7 cellular contexts compared by ENCODE assay signal in genomic region chr15:41543521-41543870, GRCh38. TPM values are rescaled to one million over a fixed set of nuclear protein-coding genes. Genes with fewer than 3 reads are reported as not detected.
DNase-seq lines count a peak whose midpoint lies in the region; ATAC-seq and TF ChIP-seq lines count a peak whose summit lies in the region.

No MANE protein-coding gene starts in this region.

- H3K27me3 ChIP-seq in iPS DF 6.9 (ENCODE audit: control insufficient read depth, insufficient read depth, low read length): no peaks in the 10 kb centered on the region

- H3K27ac ChIP-seq in iPS DF 6.9 (ENCODE audit: low read length): no peak overlapping the region

- H3K27me3 Mint-ChIP-seq in HFFc6 (ENCODE audit: insufficient read depth): peaks cover 5% of the 10 kb centered on the region; the same call in 1 of the 2 replicates
- no peaks in the 10 kb centered on the region for H3K27me3 Mint-ChIP-seq in activated CD8-positive, alpha-beta T cell treated with anti-CD3 and anti-CD28 coated beads, Interleukin-2, amount 10 ng/mL, durations not matched to agents 7 days and 5 days (ENCODE audit: low read depth)
- H3K27me3 Mint-ChIP-seq in stimulated activated memory B cell treated with anti-CD40 and anti-IgM and Interleukin-4, amounts not matched to agents 10 μg/mL and 1 μg/mL and 100 μg/mL, for 72 hours: no peaks in the 10 kb centered on the region

- peak overlapping the region; percentile 93 for H3K27ac Mint-ChIP-seq in HFFc6
- peak overlapping the region; percentile 91 for H3K27ac Mint-ChIP-seq in activated CD8-positive, alpha-beta T cell treated with anti-CD3 and anti-CD28 coated beads, Interleukin-2, amount 10 ng/mL, durations not matched to agents 7 days and 5 days
- H3K27ac Mint-ChIP-seq in stimulated activated memory B cell treated with anti-CD40 and anti-IgM and Interleukin-4, amounts not matched to agents 10 μg/mL and 1 μg/mL and 100 μg/mL, for 72 hours: peak overlapping the region; percentile 87

- ATAC-seq in activated CD8-positive, alpha-beta T cell treated with anti-CD3 and anti-CD28 coated beads, Interleukin-2, amount 10 ng/mL, durations not matched to agents 7 days and 5 days: no peak
- no peak for ATAC-seq in stimulated activated memory B cell treated with anti-CD40 and anti-IgM and Interleukin-4, amounts not matched to agents 10 μg/mL and 1 μg/mL and 100 μg/mL, for 72 hours

- peak overlapping the region; percentile 97; the same call in 1 of the 2 replicates for H3K4me3 ChIP-seq in iPS DF 6.9 (ENCODE audit: low read length)

- H3K9me3 Mint-ChIP-seq in HFFc6: no peaks in the 10 kb centered on the region
- no peaks in the 10 kb centered on the region for H3K9me3 Mint-ChIP-seq in activated CD8-positive, alpha-beta T cell treated with anti-CD3 and anti-CD28 coated beads, Interleukin-2, amount 10 ng/mL, durations not matched to agents 7 days and 5 days (ENCODE audit: insufficient read depth)
- no peaks in the 10 kb centered on the region for H3K9me3 Mint-ChIP-seq in stimulated activated memory B cell treated with anti-CD40 and anti-IgM and Interleukin-4, amounts not matched to agents 10 μg/mL and 1 μg/mL and 100 μg/mL, for 72 hours

- no peaks in the 10 kb centered on the region for H3K9me3 ChIP-seq in iPS DF 6.9 (ENCODE audit: control insufficient read depth, insufficient read depth, low read length)

- peaks cover 32% of the 10 kb centered on the region for H3K4me1 Mint-ChIP-seq in HFFc6 (ENCODE audit: low read depth)
- H3K4me1 Mint-ChIP-seq in activated CD8-positive, alpha-beta T cell treated with anti-CD3 and anti-CD28 coated beads, Interleukin-2, amount 10 ng/mL, durations not matched to agents 7 days and 5 days (ENCODE audit: low read depth): peaks cover 19% of the 10 kb centered on the region
- peaks cover 17% of the 10 kb centered on the region for H3K4me1 Mint-ChIP-seq in stimulated activated memory B cell treated with anti-CD40 and anti-IgM and Interleukin-4, amounts not matched to agents 10 μg/mL and 1 μg/mL and 100 μg/mL, for 72 hours

- POLR2A ChIA-PET in activated CD8-positive, alpha-beta T cell treated with anti-CD3 and anti-CD28 coated beads, Interleukin-2, amount 10 ng/mL, durations not matched to agents 7 days and 5 days (lab: Charles Lee): interaction anchor here (1.2 to 1.5 kb wide), 2 partner anchors 14 to 117 kb away, joined by 5 to 13 read pairs; partner anchors contain the start of gene MGA

- WGBS in iPS DF 6.9 (ENCODE audit: insufficient coverage, insufficient read length): no CpG with 5 or more reads among the region's 8 CpGs

- H3K36me3 ChIP-seq in iPS DF 6.9 (ENCODE audit: control insufficient read depth, insufficient read depth, low read length): no peaks in the 10 kb centered on the region

- CTCF ChIA-PET in activated CD8-positive, alpha-beta T cell treated with anti-CD3 and anti-CD28 coated beads, Interleukin-2, amount 10 ng/mL, durations not matched to agents 7 days and 5 days (lab: Charles Lee): interaction anchor here (1.7 kb wide), 1 partner anchor 78 kb away, joined by 6 read pairs; no protein-coding TSS in a partner anchor

- DNase-seq in HFFc6 (no peak), iPS DF 6.9 (ENCODE audit: low read depth, low spot score) (no peak), inferior parietal cortex (ENCODE audit: extremely low spot score) (no peak), nucleus accumbens (lab: John Stamatoyannopoulos, UW) (no peak)
- no peak for DNase-seq in activated CD8-positive, alpha-beta T cell treated with anti-CD3 and anti-CD28 coated beads, Interleukin-2, amount 10 ng/mL, durations not matched to agents 7 days and 5 days
- DNase-seq in stimulated activated naive CD4-positive, alpha-beta T cell treated with Interleukin-2 at 50 U/mL for 16 hours (lab: John Stamatoyannopoulos, UW): no peak

- no peaks in the 10 kb centered on the region for H3K4me1 ChIP-seq in iPS DF 6.9 (ENCODE audit: control insufficient read depth, insufficient read depth, low read length)

- H3K4me3 Mint-ChIP-seq in HFFc6: peak overlapping the region; percentile 99
- peak overlapping the region; percentile 98 for H3K4me3 Mint-ChIP-seq in activated CD8-positive, alpha-beta T cell treated with anti-CD3 and anti-CD28 coated beads, Interleukin-2, amount 10 ng/mL, durations not matched to agents 7 days and 5 days
- H3K4me3 Mint-ChIP-seq in stimulated activated memory B cell treated with anti-CD40 and anti-IgM and Interleukin-4, amounts not matched to agents 10 μg/mL and 1 μg/mL and 100 μg/mL, for 72 hours: peak overlapping the region; percentile 95

- no peak for TF ChIP-seq CTCF in HFFc6 (IDR thresholded peaks at IDR 0.05)

- peaks cover 4% of the 10 kb centered on the region; the same call in 1 of the 2 replicates for H3K36me3 Mint-ChIP-seq in HFFc6 (ENCODE audit: low read depth)
- H3K36me3 Mint-ChIP-seq in activated CD8-positive, alpha-beta T cell treated with anti-CD3 and anti-CD28 coated beads, Interleukin-2, amount 10 ng/mL, durations not matched to agents 7 days and 5 days (ENCODE audit: low read depth): no peaks in the 10 kb centered on the region
- H3K36me3 Mint-ChIP-seq in stimulated activated memory B cell treated with anti-CD40 and anti-IgM and Interleukin-4, amounts not matched to agents 10 μg/mL and 1 μg/mL and 100 μg/mL, for 72 hours: no peaks in the 10 kb centered on the region

RNA-seq across cellular contexts. Expression of gene RPAP1, which starts 0.6 kb away (rescaled TPM):
- 10 to 100 TPM; 27.3 to 39.4 (median 32.2) TPM for total RNA-seq in HFFc6 (2021; fragmentation: NEBNext Ultra II Directional; extraction: Animal tissue kit (Norgen Biotek cat#: 25700))
- 10 to 100 TPM; 38.1 to 41.6 TPM for total RNA-seq in activated CD8-positive, alpha-beta T cell treated with anti-CD3 and anti-CD28 coated beads, Interleukin-2, amount 10 ng/mL, durations not matched to agents 7 days and 5 days

RNA-seq across cellular contexts. Expression of gene TYRO3, which starts 15.5 kb away (rescaled TPM):
- total RNA-seq in HFFc6 (2021; fragmentation: NEBNext Ultra II Directional; extraction: Animal tissue kit (Norgen Biotek cat#: 25700)): 10 to 100 TPM; 16.6 to 27.6 (median 21.9) TPM
- total RNA-seq in activated CD8-positive, alpha-beta T cell treated with anti-CD3 and anti-CD28 coated beads, Interleukin-2, amount 10 ng/mL, durations not matched to agents 7 days and 5 days: under 1 TPM; 0.29 to 0.71 TPM

RNA-seq across cellular contexts. Expression of gene LTK, which starts 29.9 kb away (rescaled TPM):
- total RNA-seq in HFFc6 (2021; fragmentation: NEBNext Ultra II Directional; extraction: Animal tissue kit (Norgen Biotek cat#: 25700)): 1 to 10 TPM in 4 of 6 experiments, under 1 TPM in 2; 0.19 to 1.8 (median 1.2) TPM
- total RNA-seq in activated CD8-positive, alpha-beta T cell treated with anti-CD3 and anti-CD28 coated beads, Interleukin-2, amount 10 ng/mL, durations not matched to agents 7 days and 5 days: under 1 TPM; 0.21 TPM

RNA-seq across cellular contexts. Expression of gene ITPKA, which starts 49.8 kb away (rescaled TPM):
- 1 to 10 TPM; 1.2 to 2.4 (median 2.3) TPM for total RNA-seq in HFFc6 (2021; fragmentation: NEBNext Ultra II Directional; extraction: Animal tissue kit (Norgen Biotek cat#: 25700))
- under 1 TPM; 0.24 to 0.29 TPM for total RNA-seq in activated CD8-positive, alpha-beta T cell treated with anti-CD3 and anti-CD28 coated beads, Interleukin-2, amount 10 ng/mL, durations not matched to agents 7 days and 5 days

Comparison
In these comparisons a context has a peak if more than half of its experiments do, and no peak if none do; other contexts are left out.
1. RNA of gene TYRO3, which starts 15.5 kb away (total RNA-seq): 16.6 to 27.6 TPM in HFFc6; 0.29 to 0.71 TPM in activated CD8-positive, alpha-beta T cell treated with anti-CD3 and anti-CD28 coated beads, Interleukin-2, amount 10 ng/mL, durations not matched to agents 7 days and 5 days; every median in the first group is over 10 times any median in the second.
2. Peak in every context shown above with its lines, with median percentiles within 50 percentile points of each other: H3K27ac Mint-ChIP-seq and H3K4me3 Mint-ChIP-seq.